Comparison of ENCODE assay signal across 8 cellular contexts in genomic region chr1:228141082-228141870, GRCh38. TPM values are rescaled to one million over a fixed set of nuclear protein-coding genes. Genes with fewer than 3 reads are reported as not detected.
DNase-seq lines count a peak whose midpoint lies in the region; ATAC-seq and TF ChIP-seq lines count a peak whose summit lies in the region.

No MANE protein-coding gene starts in this region.

- DNase-seq in Daoy (ENCODE audit: low read depth) = peak; percentile 83
- no peak for DNase-seq in NB4 (ENCODE audit: low read depth)
- peak; percentile 44 for DNase-seq in astrocyte of the hippocampus (ENCODE audit: low read depth, low spot score)
- DNase-seq in immature natural killer cell = peak; percentile 42 to 56 (median 49)
- peak in 1 of 2 donors; percentile 66 for DNase-seq in stimulated activated effector memory CD8-positive, alpha-beta T cell treated with anti-CD3 and anti-CD28 coated beads, Interleukin-12 subunit alpha, Interleukin-12 subunit beta, amount 100 ng/mL, for 72 hours (ENCODE audit: low spot score in 2 of 2)
- DNase-seq in NOMO-1 (lab: John Stamatoyannopoulos, UW; ENCODE audit: unreplicated experiment in 2 of 2) = no peak

- no peak for TF ChIP-seq POLR2A in NB4 (IDR thresholded peaks at IDR 0.05; ENCODE audit: extremely low read depth, insufficient read length)

- no peaks in the 10 kb centered on the region for H3K36me3 Mint-ChIP-seq in immature natural killer cell
- peaks cover 31% of the 10 kb centered on the region for H3K36me3 Mint-ChIP-seq in stimulated activated effector memory CD8-positive, alpha-beta T cell treated with anti-CD3 and anti-CD28 coated beads, Interleukin-12 subunit alpha, Interleukin-12 subunit beta, amount 100 ng/mL, for 72 hours

- H3K4me3 Mint-ChIP-seq in immature natural killer cell = peak overlapping the region; percentile 93 to 99 (median 98)
- peak overlapping the region; percentile 93 for H3K4me3 Mint-ChIP-seq in stimulated activated effector memory CD8-positive, alpha-beta T cell treated with anti-CD3 and anti-CD28 coated beads, Interleukin-12 subunit alpha, Interleukin-12 subunit beta, amount 100 ng/mL, for 72 hours

- TF ChIP-seq CTCF in NB4 (IDR thresholded peaks at IDR 0.05; ENCODE audit: low read depth, low read length) = no peak

- H3K27me3 Mint-ChIP-seq in immature natural killer cell (ENCODE audit: low read depth in 3 of 3) = peaks cover 8 to 20% (median 10%) of the 10 kb centered on the region in 3 donors

- ATAC-seq in stimulated activated effector memory CD8-positive, alpha-beta T cell treated with anti-CD3 and anti-CD28 coated beads, Interleukin-12 subunit alpha, Interleukin-12 subunit beta, amount 100 ng/mL, for 72 hours = no peak
- no peak for ATAC-seq in activated CD4-positive, CD25-positive, alpha-beta regulatory T cell treated with anti-CD3 and anti-CD28 coated beads, Interleukin-2, amount 50 U/mL, for 24 hours
- no peak for ATAC-seq in HG02981 (IDR thresholded peaks at IDR 0.05; ENCODE audit: unreplicated experiment)

- H3K4me3 ChIP-seq in NB4 (ENCODE audit: low read depth, low read length) = peak overlapping the region; percentile 85

- H3K27ac Mint-ChIP-seq in immature natural killer cell = peak overlapping the region; percentile 96 to 100 (median 99)
- peak overlapping the region; percentile 84 for H3K27ac Mint-ChIP-seq in stimulated activated effector memory CD8-positive, alpha-beta T cell treated with anti-CD3 and anti-CD28 coated beads, Interleukin-12 subunit alpha, Interleukin-12 subunit beta, amount 100 ng/mL, for 72 hours

- peaks cover 46 to 51% of the 10 kb centered on the region in 2 donors for H3K4me1 Mint-ChIP-seq in immature natural killer cell
- peaks cover 44% of the 10 kb centered on the region for H3K4me1 Mint-ChIP-seq in stimulated activated effector memory CD8-positive, alpha-beta T cell treated with anti-CD3 and anti-CD28 coated beads, Interleukin-12 subunit alpha, Interleukin-12 subunit beta, amount 100 ng/mL, for 72 hours

- H3K9me3 Mint-ChIP-seq in immature natural killer cell = no peaks in the 10 kb centered on the region
- no peaks in the 10 kb centered on the region for H3K9me3 Mint-ChIP-seq in stimulated activated effector memory CD8-positive, alpha-beta T cell treated with anti-CD3 and anti-CD28 coated beads, Interleukin-12 subunit alpha, Interleukin-12 subunit beta, amount 100 ng/mL, for 72 hours

RNA-seq across cellular contexts. Expression of gene GUK1, which starts 1.2 kb away (rescaled TPM):
- total RNA-seq in Daoy (2014; rRNA removed; shearing (Covaris generic)) = 218 and 268 TPM in 2 replicates
- polyA plus RNA-seq in immature natural killer cell = 100 to 1,000 TPM; 516 to 803 (median 763) TPM

RNA-seq across cellular contexts. Expression of gene GJC2, which starts 8.5 kb away (rescaled TPM):
- total RNA-seq in Daoy (2014; rRNA removed; shearing (Covaris generic)) = 0.17 and 0.60 TPM in 2 replicates
- polyA plus RNA-seq in immature natural killer cell = not detected

RNA-seq across cellular contexts. Expression of gene IBA57, which starts 24.3 kb away (rescaled TPM):
- total RNA-seq in Daoy (2014; rRNA removed; shearing (Covaris generic)) = 3.5 and 5.1 TPM in 2 replicates
- 1 to 10 TPM; 2.0 to 4.4 (median 2.0) TPM for polyA plus RNA-seq in immature natural killer cell

RNA-seq across cellular contexts. Expression of gene MRPL55, which starts 32.2 kb away (rescaled TPM):
- total RNA-seq in Daoy (2014; rRNA removed; shearing (Covaris generic)) = 88.6 and 137 TPM in 2 replicates
- polyA plus RNA-seq in immature natural killer cell = 100 to 1,000 TPM; 125 to 230 (median 129) TPM

RNA-seq across cellular contexts. Expression of gene C1orf35, which starts 38.2 kb away (rescaled TPM):
- 14.8 and 19.9 TPM in 2 replicates for total RNA-seq in Daoy (2014; rRNA removed; shearing (Covaris generic))
- 10 to 100 TPM in 2 of 3 donors, 1 to 10 TPM in 1; 1.8 to 21.7 (median 16.6) TPM for polyA plus RNA-seq in immature natural killer cell

Comparison
In these comparisons a context has a peak if more than half of its experiments do, and no peak if none do; other contexts are left out.
1. DNase-seq: peak in Daoy (single experiment), astrocyte of the hippocampus (single experiment) and immature natural killer cell (3 of 3); none in NB4 (single experiment) and NOMO-1 (0 of 2).